In the genomic region with DNA sequence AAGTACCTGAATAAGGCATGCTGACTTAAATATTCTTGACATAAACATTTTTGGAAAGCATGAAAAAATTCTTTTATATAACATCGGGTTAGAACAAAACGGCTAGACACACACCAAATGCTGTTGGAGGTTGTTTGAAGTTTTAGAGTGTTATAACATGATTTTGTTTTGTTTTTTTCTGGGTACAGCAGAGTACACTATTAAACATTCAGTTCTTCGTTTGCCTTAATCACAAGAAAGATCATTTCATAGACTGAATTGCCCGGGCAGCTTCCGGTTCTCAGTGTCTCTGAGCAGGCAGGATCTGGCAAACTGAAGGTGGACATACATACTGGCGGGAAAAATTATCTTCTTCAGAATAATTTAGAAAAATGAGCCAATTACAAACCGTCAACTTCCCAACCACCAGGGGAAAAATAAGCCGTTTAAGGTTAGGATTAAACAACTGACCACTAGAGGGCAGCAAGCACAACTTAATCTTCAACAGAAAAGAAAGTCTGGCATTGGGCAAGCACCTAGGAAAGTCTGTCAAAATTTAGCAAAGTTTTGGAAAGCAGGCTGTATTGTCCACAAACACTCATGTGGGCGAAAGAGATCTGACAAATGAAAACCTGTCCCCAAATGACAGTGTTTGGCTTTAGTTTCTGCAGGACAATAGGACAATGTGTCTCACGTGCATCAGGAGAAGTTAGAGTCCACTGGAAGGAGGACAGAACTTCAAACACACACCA, we compare ENCODE assay signal across 8 cellular contexts. TPM values are rescaled to one million over a fixed set of nuclear protein-coding genes. Genes with fewer than 3 reads are reported as not detected.
DNase-seq lines count a peak whose midpoint lies in the region; FAIRE-seq and TF ChIP-seq lines count a peak whose summit lies in the region.

No MANE protein-coding gene starts in this region.

- H3K4me1 ChIP-seq in esophagus (ENCODE audit: control insufficient read depth in 2 of 2, insufficient read depth in 2 of 2, low read length in 1 of 2), result peaks cover 2 to 4% of the 10 kb centered on the region in 2 donors
- H3K4me1 ChIP-seq in tibial nerve, result peaks cover 3 to 59% (median 40%) of the 10 kb centered on the region in 4 donors

- peak in 1 of 2 donors; percentile 63 for TF ChIP-seq EP300 in tibial nerve (IDR thresholded peaks at IDR 0.05)

- peak; percentile 68 to 99 (median 80) for TF ChIP-seq CTCF in tibial nerve (IDR thresholded peaks at IDR 0.05)

- FAIRE-seq in GM12892 (lab: Jason Lieb, UNC) (peak; percentile 73), HTR-8/SVneo (lab: Jason Lieb, UNC) (peak; percentile 48)

- H3K9me3 ChIP-seq in esophagus (ENCODE audit: control insufficient read depth in 2 of 2, insufficient read depth in 1 of 2, low read depth in 1 of 2, low read length in 1 of 2) (no peaks in the 10 kb centered on the region), tibial nerve (no peaks in the 10 kb centered on the region)

- H3K27ac ChIP-seq in esophagus (ENCODE audit: low read depth in 2 of 2, low read length in 1 of 2), result peak overlapping the region; percentile 1 to 65
- peak overlapping the region; percentile 35 to 84 (median 83) for H3K27ac ChIP-seq in tibial nerve

- peaks cover 13 to 37% of the 10 kb centered on the region in 2 donors for H3K36me3 ChIP-seq in esophagus (ENCODE audit: control insufficient read depth in 2 of 2, insufficient read depth in 2 of 2, low read length in 1 of 2)
- H3K36me3 ChIP-seq in tibial nerve, result peaks cover 4 to 63% (median 23%) of the 10 kb centered on the region in 3 donors

- peak; percentile 80 for DNase-seq in ACHN
- peak; percentile 46 for DNase-seq in GM12892 (ENCODE audit: insufficient read length)
- peak; percentile 96 for DNase-seq in HTR-8/SVneo (ENCODE audit: insufficient read length, low spot score)
- peak; percentile 67 for DNase-seq in NCI-H82 treated with DMSO at 0.1 percent for 48 hours (lab: John Stamatoyannopoulos, UW; ENCODE audit: unreplicated experiment)
- DNase-seq in activated CD8-positive, alpha-beta memory T cell treated with anti-CD3 and anti-CD28 coated beads, Interleukin-2, amount 50 U/mL, for 1 hour (ENCODE audit: extremely low read depth), result peak; percentile 67
- peak; percentile 92 for DNase-seq in myocyte (ENCODE audit: low read depth)
- peak in 1 of 2 donors; percentile 95 for DNase-seq in tibial nerve (ENCODE audit: low spot score in 2 of 2)

- H3K27me3 ChIP-seq in esophagus (ENCODE audit: control insufficient read depth in 1 of 2, insufficient read depth in 2 of 2, low read length in 2 of 2), result no peaks in the 10 kb centered on the region
- no peaks in the 10 kb centered on the region for H3K27me3 ChIP-seq in tibial nerve

- TF ChIP-seq POLR2A in GM12892 (IDR thresholded peaks at IDR 0.05; ENCODE audit: low read depth, low read length), result no peak
- TF ChIP-seq POLR2A in tibial nerve (IDR thresholded peaks at IDR 0.05), result no peak

- no peak overlapping the region for H3K4me3 ChIP-seq in esophagus (ENCODE audit: low read depth in 1 of 2, low read length in 2 of 2)
- peak overlapping the region in 2 of 4 donors; percentile 7 to 8 for H3K4me3 ChIP-seq in tibial nerve

- 7 to 11% methylated on average over 10 of the region's 10 CpGs for WGBS in esophagus, 2 donors
- WGBS in tibial nerve, 2 donors, result 12 to 13% methylated on average over 10 of the region's 10 CpGs

- in situ Hi-C loops in ACHN (cut with HindIII; ENCODE audit: low pct_ligation_motif_present, low pct_unique_long_range_greater_than_20kb, low sequenced_read_pairs), result no loop called here

RNA-seq across cellular contexts. Expression of a gene that starts 15.0 kb away (rescaled TPM):
- 35.4 TPM for polyA plus RNA-seq in GM12892 (2012; ENCODE audit: missing spikeins)
- polyA plus RNA-seq in esophagus, result 1 to 10 TPM; 8.2 to 9.0 TPM
- total RNA-seq in myocyte, result 19.9 and 25.1 TPM in 2 replicates
- 13.1 TPM for polyA plus RNA-seq in myocyte (2012)
- total RNA-seq in tibial nerve, result 10 to 100 TPM; 21.4 to 24.3 (median 23.1) TPM
